Comparison of ENCODE assay signal across 8 cellular contexts in genomic region chr1:159936284-159936904, GRCh38. TPM values are rescaled to one million over a fixed set of nuclear protein-coding genes. Genes with fewer than 3 reads are reported as not detected.
DNase-seq lines count a peak whose midpoint lies in the region; ATAC-seq, FAIRE-seq and TF ChIP-seq lines count a peak whose summit lies in the region.

No MANE protein-coding gene starts in this region.

- TF ChIP-seq CTCF in CD4-positive, alpha-beta T cell (IDR thresholded peaks at IDR 0.05), result peak; percentile 98

- FAIRE-seq in H54 (lab: Jason Lieb, UNC), result no peak

- H3K9me3 ChIP-seq in CD4-positive, alpha-beta T cell (ENCODE audit: control insufficient read depth, low read length), result no peaks in the 10 kb centered on the region

- no peaks in the 10 kb centered on the region for H3K27me3 ChIP-seq in CD4-positive, alpha-beta T cell (ENCODE audit: control insufficient read depth, insufficient read depth, low read length)
- H3K27me3 ChIP-seq in mesendoderm (ENCODE audit: insufficient read depth, low read length, poor library complexity), result no peaks in the 10 kb centered on the region

- no peaks in the 10 kb centered on the region for H3K79me1 ChIP-seq in mesendoderm (ENCODE audit: low read length)

- POLR2A ChIA-PET in CD4-positive, alpha-beta T cell (lab: Charles Lee), result interaction anchor here (0.6 to 1.1 kb wide), 2 partner anchors 9 to 13 kb away, joined by 3 read pairs; partner anchors contain the start of gene IGSF9

- H3K56ac ChIP-seq in mesendoderm (ENCODE audit: low read length), result peak overlapping the region; percentile 69

- H3K4ac ChIP-seq in mesendoderm (ENCODE audit: low read depth, low read length), result no peak overlapping the region

- H3K27ac ChIP-seq in CD4-positive, alpha-beta T cell (ENCODE audit: low read depth, low read length), result no peak overlapping the region
- H3K27ac ChIP-seq in mesendoderm (ENCODE audit: low read depth, low read length), result no peak overlapping the region

- H3K4me3 Mint-ChIP-seq in CD4-positive, alpha-beta T cell, result no peak overlapping the region

- intact Hi-C loops in CD4-positive, alpha-beta T cell (cut with DNase I, micrococcal nuclease), result loop anchor here (1.0 to 10.0 kb wide), 6 partner anchors 71 to 1458 kb away; partner anchors contain the start of gene KCNJ9 (in 1 of the 2)

- ATAC-seq in CD4-positive, alpha-beta T cell (ENCODE audit: poor library complexity), result peak; percentile 90
- ATAC-seq in GM19023 (IDR thresholded peaks at IDR 0.05; ENCODE audit: unreplicated experiment), result no peak

- H3K4me2 ChIP-seq in mesendoderm (ENCODE audit: low read length), result no peak overlapping the region

- no peak overlapping the region for H3K4me3 ChIP-seq in mesendoderm (ENCODE audit: low read length)

- peaks cover 6% of the 10 kb centered on the region for H3K4me1 Mint-ChIP-seq in CD4-positive, alpha-beta T cell (ENCODE audit: low read depth)

- H3K9ac ChIP-seq in mesendoderm (ENCODE audit: low read length), result no peak overlapping the region

- no peak overlapping the region for H3K27ac Mint-ChIP-seq in CD4-positive, alpha-beta T cell

- no peaks in the 10 kb centered on the region for H3K9me3 Mint-ChIP-seq in CD4-positive, alpha-beta T cell

- peaks cover 7% of the 10 kb centered on the region for H3K4me1 ChIP-seq in mesendoderm (ENCODE audit: control insufficient read depth, low read depth, low read length)

- no peaks in the 10 kb centered on the region for H3K36me3 ChIP-seq in mesendoderm (ENCODE audit: control insufficient read depth, insufficient read depth, low read length)

- H2AK5ac ChIP-seq in mesendoderm (ENCODE audit: low read length), result peak overlapping the region; percentile 36

- no peak overlapping the region for H3K18ac ChIP-seq in mesendoderm (ENCODE audit: low read length)

- H3K27me3 Mint-ChIP-seq in CD4-positive, alpha-beta T cell, result peaks cover 19% of the 10 kb centered on the region

- H3K79me2 ChIP-seq in mesendoderm (ENCODE audit: control insufficient read depth, insufficient read depth, low read length), result no peaks in the 10 kb centered on the region

- H3K23ac ChIP-seq in mesendoderm (ENCODE audit: low read length), result no peak overlapping the region

- CTCF ChIA-PET in CD4-positive, alpha-beta T cell (lab: Charles Lee), result interaction anchor here (0.7 to 2.0 kb wide), 5 partner anchors 13 to 138 kb away, joined by 3 to 6 read pairs (median 3); no protein-coding TSS in a partner anchor

- WGBS in mesendoderm (ENCODE audit: extremely low coverage, insufficient coverage, low lambda C conversion rate), result no CpG with 5 or more reads among the region's 15 CpGs

- H2BK5ac ChIP-seq in mesendoderm (ENCODE audit: low read length), result peak overlapping the region; percentile 62

- peak; percentile 68 to 91 (median 82) for DNase-seq in CD4-positive, alpha-beta T cell
- peak; percentile 91 for DNase-seq in H54 (ENCODE audit: insufficient read length, low spot score)
- peak; percentile 8 for DNase-seq in NCI-H446 treated with DMSO at 0.1 percent for 48 hours (lab: John Stamatoyannopoulos, UW)
- peak; percentile 90 to 91 for DNase-seq in activated CD4-positive, alpha-beta T cell treated with anti-CD3 and anti-CD28 coated beads, Interleukin-2, amount 50 U/mL, for 48 hours
- peak; percentile 80 for DNase-seq in effector CD4-positive, alpha-beta T cell
- DNase-seq in mesendoderm, result peak; percentile 77
- peak; percentile 61 to 87 for DNase-seq in stimulated activated CD8-positive, alpha-beta memory T cell treated with anti-CD3 and anti-CD28 coated beads, Interleukin-4, amount 100 ng/mL, for 4 hours (ENCODE audit: low read depth in 2 of 2, low spot score in 1 of 2)

- H2BK120ac ChIP-seq in mesendoderm (ENCODE audit: low read depth, low read length), result no peak overlapping the region

- H3K36me3 Mint-ChIP-seq in CD4-positive, alpha-beta T cell (ENCODE audit: low read depth), result no peaks in the 10 kb centered on the region

- no peak overlapping the region for H4K5ac ChIP-seq in mesendoderm (ENCODE audit: low read length)

- no peak for TF ChIP-seq POLR2A in H54 (IDR thresholded peaks at IDR 0.05; ENCODE audit: low read depth, low read length)

- no peak overlapping the region for H4K8ac ChIP-seq in mesendoderm (ENCODE audit: low read depth, low read length)

- no peak overlapping the region for H2BK15ac ChIP-seq in mesendoderm (replicated peaks; ENCODE audit: low read depth)

RNA-seq across cellular contexts. Expression of gene IGSF9, which starts 9.0 kb away (rescaled TPM):
- not detected for total RNA-seq in CD4-positive, alpha-beta T cell
- 10.4 TPM for polyA plus RNA-seq in mesendoderm (2013, experiment 1 of 2)
- polyA plus RNA-seq in mesendoderm (2013, experiment 2 of 2), result 10.1 TPM

RNA-seq across cellular contexts. Expression of gene TAGLN2, which starts 11.1 kb away (rescaled TPM):
- 100 to 1,000 TPM; 301 to 311 TPM for total RNA-seq in CD4-positive, alpha-beta T cell
- polyA plus RNA-seq in mesendoderm (2013, experiment 1 of 2), result 155 TPM
- 159 TPM for polyA plus RNA-seq in mesendoderm (2013, experiment 2 of 2)

RNA-seq across cellular contexts. Expression of gene SLAMF9, which starts 17.6 kb away (rescaled TPM):
- not detected for total RNA-seq in CD4-positive, alpha-beta T cell
- polyA plus RNA-seq in mesendoderm (2013, experiment 1 of 2), result 0.07 TPM
- not detected for polyA plus RNA-seq in mesendoderm (2013, experiment 2 of 2)

RNA-seq across cellular contexts. Expression of gene CFAP45, which starts 36.4 kb away (rescaled TPM):
- 1 to 10 TPM; 8.4 to 9.0 TPM for total RNA-seq in CD4-positive, alpha-beta T cell
- polyA plus RNA-seq in mesendoderm (2013, experiment 1 of 2), result 0.51 TPM
- 0.60 TPM for polyA plus RNA-seq in mesendoderm (2013, experiment 2 of 2)

Comparison
In these comparisons a context has a peak if more than half of its experiments do, and no peak if none do; other contexts are left out.
1. DNase-seq: peak in every context shown above with its lines; median percentile 91 in H54; 90 in activated CD4-positive, alpha-beta T cell treated with anti-CD3 and anti-CD28 coated beads, Interleukin-2, amount 50 U/mL, for 48 hours; 82 in CD4-positive, alpha-beta T cell; 80 in effector CD4-positive, alpha-beta T cell; 77 in mesendoderm; 74 in stimulated activated CD8-positive, alpha-beta memory T cell treated with anti-CD3 and anti-CD28 coated beads, Interleukin-4, amount 100 ng/mL, for 4 hours; 8 in NCI-H446 treated with DMSO at 0.1 percent for 48 hours.